In genomic region chr21:22223385-22223784, GRCh38 we compare ENCODE assay signal across 10 cellular contexts.
A peak's percentile ranks its signal among the peaks of the same experiment; 100 is the strongest.
DNase-seq lines count a peak whose midpoint lies in the region; ATAC-seq and TF ChIP-seq lines count a peak whose summit lies in the region.
"Had no signal": no experiment of that assay in that cellular context is flagged by ENCODE, and none has a peak within 500 bp of the region (broad histone marks: within the 10 kb centered on the region; RNA-seq: fewer than 3 reads in every experiment).

No MANE protein-coding gene starts in this region.

- H3K36me3 ChIP-seq in hepatocyte (replicated peaks; ENCODE audit: insufficient read depth, low read depth) (no peaks in the 10 kb centered on the region), gastrocnemius medialis (no peaks in the 10 kb centered on the region)

- no peak overlapping the region for H3K27ac ChIP-seq in hepatocyte
- no peak overlapping the region for H3K27ac ChIP-seq in gastrocnemius medialis
- H3K27ac ChIP-seq: psoas muscle had no signal

- intact Hi-C loops in gastrocnemius medialis (cut with DNase I; ENCODE audit: low total_unique reads) = no loop called here

- H3K4me3 Mint-ChIP-seq in natural killer cell treated with Interleukin-12 subunit alpha and Interleukin-12 subunit beta and Interleukin-15 and Interleukin-18, amount 100 ng/mL, for 72 hours = no peak overlapping the region
- H3K4me3 Mint-ChIP-seq: CD4-positive, alpha-beta T cell had no signal

- H3K36me3 Mint-ChIP-seq in natural killer cell treated with Interleukin-12 subunit alpha and Interleukin-12 subunit beta and Interleukin-15 and Interleukin-18, amount 100 ng/mL, for 72 hours = no peaks in the 10 kb centered on the region

- DNase-seq in hepatocyte (ENCODE audit: low spot score) = no peak
- no peak for DNase-seq in stimulated activated CD4-positive, alpha-beta T cell treated with anti-CD3 and anti-CD28 coated beads, Interleukin-12 subunit alpha, Interleukin-12 subunit beta, amount 100 ng/mL, for 4 hours
- no peak for DNase-seq in natural killer cell treated with Interleukin-12 subunit alpha and Interleukin-12 subunit beta and Interleukin-15 and Interleukin-18, amount 100 ng/mL, for 72 hours (ENCODE audit: low spot score)
- no peak for DNase-seq in gastrocnemius medialis
- no peak for DNase-seq in SHP77 (lab: John Stamatoyannopoulos, UW)
- DNase-seq: CD4-positive, alpha-beta T cell; psoas muscle had no signal

- no peak for TF ChIP-seq POLR2A in gastrocnemius medialis (IDR thresholded peaks at IDR 0.05)

- H3K9me3 ChIP-seq in hepatocyte (ENCODE audit: low read depth) (no peaks in the 10 kb centered on the region), gastrocnemius medialis (no peaks in the 10 kb centered on the region)
- H3K9me3 ChIP-seq: psoas muscle had no signal

- peaks cover 7% of the 10 kb centered on the region for H3K9me3 Mint-ChIP-seq in natural killer cell treated with Interleukin-12 subunit alpha and Interleukin-12 subunit beta and Interleukin-15 and Interleukin-18, amount 100 ng/mL, for 72 hours
- H3K9me3 Mint-ChIP-seq: CD4-positive, alpha-beta T cell had no signal

- H3K27me3 ChIP-seq in hepatocyte (no peaks in the 10 kb centered on the region), gastrocnemius medialis (no peaks in the 10 kb centered on the region)

- H3K9me2 ChIP-seq in hepatocyte (replicated peaks; ENCODE audit: insufficient read depth) = no peaks in the 10 kb centered on the region

- ATAC-seq in GM18519 (IDR thresholded peaks at IDR 0.05; ENCODE audit: low FRiP score, unreplicated experiment) = peak; percentile 92
- peak; percentile 64 for ATAC-seq in GM21529 (IDR thresholded peaks at IDR 0.05; ENCODE audit: unreplicated experiment)
- ATAC-seq in HG03135 (IDR thresholded peaks at IDR 0.05; ENCODE audit: unreplicated experiment) = peak; percentile 75
- ATAC-seq in natural killer cell treated with Interleukin-12 subunit alpha and Interleukin-12 subunit beta and Interleukin-15 and Interleukin-18, amount 100 ng/mL, for 72 hours = no peak
- no peak for ATAC-seq in gastrocnemius medialis
- ATAC-seq: psoas muscle had no signal

- H3K79me2 ChIP-seq in hepatocyte = no peaks in the 10 kb centered on the region

- in situ Hi-C loops in gastrocnemius medialis (cut with MboI; ENCODE audit: low sequenced_read_pairs in 4 of 4) = no loop called here

- H3K4me3 ChIP-seq in hepatocyte (no peak overlapping the region), gastrocnemius medialis (no peak overlapping the region)
- H3K4me3 ChIP-seq: psoas muscle had no signal

- TF ChIP-seq CTCF in hepatocyte (IDR thresholded peaks at IDR 0.05; ENCODE audit: poor library complexity) = no peak
- TF ChIP-seq CTCF in gastrocnemius medialis (IDR thresholded peaks at IDR 0.05 in 4 of 5, conservative IDR thresholded peaks at IDR 0.05 in 1 of 5) = no peak

- no peaks in the 10 kb centered on the region for H3K4me1 Mint-ChIP-seq in natural killer cell treated with Interleukin-12 subunit alpha and Interleukin-12 subunit beta and Interleukin-15 and Interleukin-18, amount 100 ng/mL, for 72 hours (ENCODE audit: low read depth in 2 of 2)

- no peak overlapping the region for H3K4me2 ChIP-seq in hepatocyte

- WGBS in hepatocyte (ENCODE audit: low lambda C conversion rate, missing lambda C conversion rate) = 46% methylated on average over 3 of the region's 3 CpGs

- peak overlapping the region; percentile 9 for H2AFZ ChIP-seq in hepatocyte

- no peak overlapping the region for H3K27ac Mint-ChIP-seq in natural killer cell treated with Interleukin-12 subunit alpha and Interleukin-12 subunit beta and Interleukin-15 and Interleukin-18, amount 100 ng/mL, for 72 hours
- H3K27ac Mint-ChIP-seq: CD4-positive, alpha-beta T cell had no signal

- H3K4me1 ChIP-seq in hepatocyte (ENCODE audit: insufficient read depth) = no peaks in the 10 kb centered on the region
- no peaks in the 10 kb centered on the region for H3K4me1 ChIP-seq in gastrocnemius medialis
- H3K4me1 ChIP-seq: psoas muscle had no signal

- no peaks in the 10 kb centered on the region for H4K20me1 ChIP-seq in hepatocyte (ENCODE audit: insufficient read depth, poor library complexity, severe bottlenecking)

- H3K27me3 Mint-ChIP-seq in natural killer cell treated with Interleukin-12 subunit alpha and Interleukin-12 subunit beta and Interleukin-15 and Interleukin-18, amount 100 ng/mL, for 72 hours = no peaks in the 10 kb centered on the region
- H3K27me3 Mint-ChIP-seq: CD4-positive, alpha-beta T cell had no signal

Comparison
In these comparisons a context has a peak if more than half of its experiments do, and no peak if none do; other contexts are left out.
1. ATAC-seq: peak in GM18519 (single experiment), GM21529 (single experiment) and HG03135 (single experiment); none in natural killer cell treated with Interleukin-12 subunit alpha and Interleukin-12 subunit beta and Interleukin-15 and Interleukin-18, amount 100 ng/mL, for 72 hours (0 of 2) and gastrocnemius medialis (0 of 2).